Comparison of ENCODE assay signal across 29 cellular contexts in the genomic region with DNA sequence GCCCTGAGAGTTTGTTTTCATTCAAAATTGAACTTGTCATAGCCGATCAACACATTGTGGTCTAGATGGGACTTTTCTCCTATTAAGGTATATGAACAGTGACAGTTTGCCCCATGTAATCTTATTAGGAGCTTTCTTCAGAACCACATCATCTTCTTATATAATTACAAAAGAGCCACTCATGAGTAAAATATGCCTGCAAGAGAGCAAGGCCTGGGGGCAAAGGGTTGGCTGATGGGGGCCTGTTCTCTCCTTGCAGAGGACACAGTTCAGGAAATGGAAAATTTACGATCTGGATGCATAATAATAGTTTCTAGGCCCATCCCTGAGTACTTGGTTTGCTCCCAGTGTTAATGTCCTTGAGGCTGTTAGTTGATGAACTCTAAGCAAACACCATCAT.
A peak's percentile ranks its signal among the peaks of the same experiment; 100 is the strongest.
DNase-seq lines count a peak whose midpoint lies in the region; ATAC-seq, FAIRE-seq and TF ChIP-seq lines count a peak whose summit lies in the region.
"Had no signal": no experiment of that assay in that cellular context is flagged by ENCODE, and none has a peak within 500 bp of the region (broad histone marks: within the 10 kb centered on the region; RNA-seq: fewer than 3 reads in every experiment).

No MANE protein-coding gene starts in this region.

- no peaks in the 10 kb centered on the region for H3K36me3 Mint-ChIP-seq in effector memory CD8-positive, alpha-beta T cell (ENCODE audit: insufficient read depth)
- H3K36me3 Mint-ChIP-seq: activated naive CD8-positive, alpha-beta T cell treated with anti-CD3 and anti-CD28 coated beads, Interleukin-2, amount 10 ng/mL, durations not matched to agents 7 days and 5 days; memory B cell had no signal

- H3K9me3 Mint-ChIP-seq in effector memory CD8-positive, alpha-beta T cell = peaks cover 0 to 3% of the 10 kb centered on the region in 2 donors
- H3K9me3 Mint-ChIP-seq: activated CD4-positive, alpha-beta T cell treated with anti-CD3 and anti-CD28 coated beads, Interleukin-2, amount 10 ng/mL, durations not matched to agents 7 days and 5 days; activated naive CD8-positive, alpha-beta T cell treated with anti-CD3 and anti-CD28 coated beads, Interleukin-2, amount 10 ng/mL, durations not matched to agents 7 days and 5 days; memory B cell; neural crest cell had no signal

- DNase-seq in HTR-8/SVneo (ENCODE audit: insufficient read length, low spot score) = peak; percentile 10
- peak; percentile 13 for DNase-seq in RWPE1 (ENCODE audit: low spot score)
- DNase-seq in epidermal melanocyte (ENCODE audit: insufficient read length, low spot score) = peak; percentile 37
- DNase-seq in retina = peak; percentile 69
- no peak for DNase-seq in effector memory CD8-positive, alpha-beta T cell
- no peak for DNase-seq in OCI-LY7 (ENCODE audit: low spot score)
- DNase-seq in coronary artery (ENCODE audit: low spot score) = no peak
- DNase-seq: activated CD4-positive, alpha-beta T cell treated with anti-CD3 and anti-CD28 coated beads, Interleukin-2, amount 10 ng/mL, durations not matched to agents 7 days and 5 days; activated gamma-delta T cell; activated naive CD8-positive, alpha-beta T cell treated with anti-CD3 and anti-CD28 coated beads, Interleukin-2, amount 10 ng/mL, durations not matched to agents 7 days and 5 days; activated T-cell treated with anti-CD3 and anti-CD28 coated beads, Interleukin-2, amount 50 U/mL, for 1 hour; effector CD4-positive, alpha-beta T cell; Kasumi-1; left lung; NCI-H2171 treated with DMSO at 0.1 percent for 48 hours; NCI-H524 treated with DMSO at 0.1 percent for 48 hours; small intestine; stimulated activated naive CD4-positive, alpha-beta T cell treated with Interleukin-2 at 50 U/mL for 16 hours; upper lobe of right lung had no signal

- H3K36me3 ChIP-seq in OCI-LY7 (ENCODE audit: insufficient read depth, low read length) = no peaks in the 10 kb centered on the region
- H3K36me3 ChIP-seq: BLaER1, left lung, upper lobe of right lung had no signal

- no peak overlapping the region for H3K4me3 ChIP-seq in OCI-LY7 (ENCODE audit: low read depth, low read length, poor library complexity, severe bottlenecking)
- no peak overlapping the region for H3K4me3 ChIP-seq in coronary artery
- H3K4me3 ChIP-seq: ascending aorta, BLaER1, left lung, right atrium auricular region, suprapubic skin, upper lobe of right lung had no signal

- CTCF ChIA-PET in RWPE1 (lab: Yijun Ruan, JAX) (no interaction called here), OCI-LY7 (lab: Charles Lee; ENCODE audit: unreplicated experiment) (no interaction called here)

- no peak overlapping the region for H3K4me2 ChIP-seq in OCI-LY7 (ENCODE audit: low read length)
- H3K4me2 ChIP-seq: BLaER1 had no signal

- no peak overlapping the region for H3K4me3 Mint-ChIP-seq in effector memory CD8-positive, alpha-beta T cell
- H3K4me3 Mint-ChIP-seq: activated CD4-positive, alpha-beta T cell treated with anti-CD3 and anti-CD28 coated beads, Interleukin-2, amount 10 ng/mL, durations not matched to agents 7 days and 5 days; activated naive CD8-positive, alpha-beta T cell treated with anti-CD3 and anti-CD28 coated beads, Interleukin-2, amount 10 ng/mL, durations not matched to agents 7 days and 5 days; memory B cell; neural crest cell had no signal

- H2AFZ ChIP-seq in OCI-LY7 (ENCODE audit: low read length) = no peak overlapping the region

- no peak overlapping the region for H3K27ac Mint-ChIP-seq in effector memory CD8-positive, alpha-beta T cell
- H3K27ac Mint-ChIP-seq: activated CD4-positive, alpha-beta T cell treated with anti-CD3 and anti-CD28 coated beads, Interleukin-2, amount 10 ng/mL, durations not matched to agents 7 days and 5 days; activated naive CD8-positive, alpha-beta T cell treated with anti-CD3 and anti-CD28 coated beads, Interleukin-2, amount 10 ng/mL, durations not matched to agents 7 days and 5 days; memory B cell had no signal

- POLR2A ChIA-PET in RWPE1 (lab: Yijun Ruan, JAX; ENCODE audit: low non-redundant PET) (no interaction called here), OCI-LY7 (lab: Charles Lee) (no interaction called here)

- no peaks in the 10 kb centered on the region for H3K4me1 Mint-ChIP-seq in effector memory CD8-positive, alpha-beta T cell (ENCODE audit: low read depth in 2 of 2)
- H3K4me1 Mint-ChIP-seq: activated CD4-positive, alpha-beta T cell treated with anti-CD3 and anti-CD28 coated beads, Interleukin-2, amount 10 ng/mL, durations not matched to agents 7 days and 5 days; activated naive CD8-positive, alpha-beta T cell treated with anti-CD3 and anti-CD28 coated beads, Interleukin-2, amount 10 ng/mL, durations not matched to agents 7 days and 5 days; memory B cell had no signal

- intact Hi-C loops in OCI-LY7 (cut with micrococcal nuclease; ENCODE audit: unreplicated experiment) = no loop called here

- no peak for ATAC-seq in effector memory CD8-positive, alpha-beta T cell (replicated peaks)
- no peak for ATAC-seq in GM21515 (IDR thresholded peaks at IDR 0.05; ENCODE audit: unreplicated experiment)
- ATAC-seq: left lung, upper lobe of right lung had no signal

- H3K27me3 Mint-ChIP-seq in effector memory CD8-positive, alpha-beta T cell = no peaks in the 10 kb centered on the region
- H3K27me3 Mint-ChIP-seq: activated CD4-positive, alpha-beta T cell treated with anti-CD3 and anti-CD28 coated beads, Interleukin-2, amount 10 ng/mL, durations not matched to agents 7 days and 5 days; activated naive CD8-positive, alpha-beta T cell treated with anti-CD3 and anti-CD28 coated beads, Interleukin-2, amount 10 ng/mL, durations not matched to agents 7 days and 5 days; memory B cell had no signal

- no peak for TF ChIP-seq CTCF in RWPE1 (conservative IDR thresholded peaks at IDR 0.05; ENCODE audit: low read depth)
- no peak for TF ChIP-seq CTCF in OCI-LY7 (conservative IDR thresholded peaks at IDR 0.05; ENCODE audit: low read length)
- TF ChIP-seq CTCF in coronary artery (IDR thresholded peaks at IDR 0.05) = no peak

- H3K79me2 ChIP-seq in OCI-LY7 (ENCODE audit: insufficient read depth, low read depth, low read length) = no peaks in the 10 kb centered on the region

- H3K9me3 ChIP-seq in OCI-LY7 (ENCODE audit: low read length) = no peaks in the 10 kb centered on the region
- H3K9me3 ChIP-seq: ascending aorta, BLaER1, left lung, right atrium auricular region, suprapubic skin, upper lobe of right lung had no signal

- no peaks in the 10 kb centered on the region for H3K9me2 ChIP-seq in OCI-LY7 (ENCODE audit: insufficient read depth, low read length)

- no peaks in the 10 kb centered on the region for H3K4me1 ChIP-seq in OCI-LY7 (ENCODE audit: insufficient read depth, low read length, poor library complexity, severe bottlenecking)
- H3K4me1 ChIP-seq: ascending aorta, BLaER1, left lung, right atrium auricular region, suprapubic skin, upper lobe of right lung had no signal

- H4K20me1 ChIP-seq in OCI-LY7 (ENCODE audit: insufficient read depth, low read length) = no peaks in the 10 kb centered on the region
- H4K20me1 ChIP-seq: BLaER1 had no signal

- BruUV-seq in OCI-LY7 (replicated peaks; lab: Mats Ljungman, UMichigan) = no TSS peak

- FAIRE-seq in HTR-8/SVneo (lab: Jason Lieb, UNC) = no peak
- FAIRE-seq: colon, small intestine had no signal

- H3K27ac ChIP-seq in RWPE1 (no peak overlapping the region), OCI-LY7 (ENCODE audit: low read depth, low read length, poor library complexity, severe bottlenecking) (no peak overlapping the region), coronary artery (no peak overlapping the region)
- H3K27ac ChIP-seq: ascending aorta, BLaER1, epithelial cell of prostate, left lung, right atrium auricular region, suprapubic skin, upper lobe of right lung, VCaP had no signal

Comparison
In these comparisons a context has a peak if more than half of its experiments do, and no peak if none do; other contexts are left out.
1. DNase-seq: peak in HTR-8/SVneo (single experiment), RWPE1 (single experiment), epidermal melanocyte (single experiment) and retina (single experiment); none in effector memory CD8-positive, alpha-beta T cell (0 of 3), OCI-LY7 (single experiment) and coronary artery (single experiment).